ENCODE assay signal across 1 cellular context in the genomic region with DNA sequence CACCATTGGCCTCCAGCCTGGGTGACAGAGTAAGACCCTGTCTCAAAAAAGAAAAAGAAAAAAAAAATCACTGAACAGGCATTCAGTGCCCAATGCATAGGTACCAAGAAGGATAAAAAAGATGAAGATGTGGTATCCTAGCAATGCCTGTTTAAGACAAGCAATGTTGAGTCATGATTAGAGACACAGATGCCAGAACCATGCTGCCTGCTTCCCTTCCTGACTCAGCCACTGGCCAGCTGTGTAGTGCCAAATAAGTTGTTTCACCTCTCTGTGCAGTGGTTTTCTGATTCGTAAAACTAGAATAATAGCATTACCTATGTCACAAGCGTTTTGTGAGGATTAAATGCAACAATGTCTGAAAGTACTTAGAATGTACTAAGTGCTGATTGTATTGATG.
TF ChIP-seq lines count a peak whose summit lies in the region.

No MANE protein-coding gene starts in this region.

TF ChIP-seq in SK-N-SH treated with all-trans-retinoic acid at 6 μM for 48 hours, 23 proteins besides CTCF, POLR2A, EP300 and RAD21 (continued from another document):
- no peak for TF ChIP-seq BACH2 (CRISPR knock-in tag; IDR thresholded peaks at IDR 0.05; ENCODE audit: borderline replicate concordance)
- TF ChIP-seq, protein P1, sequence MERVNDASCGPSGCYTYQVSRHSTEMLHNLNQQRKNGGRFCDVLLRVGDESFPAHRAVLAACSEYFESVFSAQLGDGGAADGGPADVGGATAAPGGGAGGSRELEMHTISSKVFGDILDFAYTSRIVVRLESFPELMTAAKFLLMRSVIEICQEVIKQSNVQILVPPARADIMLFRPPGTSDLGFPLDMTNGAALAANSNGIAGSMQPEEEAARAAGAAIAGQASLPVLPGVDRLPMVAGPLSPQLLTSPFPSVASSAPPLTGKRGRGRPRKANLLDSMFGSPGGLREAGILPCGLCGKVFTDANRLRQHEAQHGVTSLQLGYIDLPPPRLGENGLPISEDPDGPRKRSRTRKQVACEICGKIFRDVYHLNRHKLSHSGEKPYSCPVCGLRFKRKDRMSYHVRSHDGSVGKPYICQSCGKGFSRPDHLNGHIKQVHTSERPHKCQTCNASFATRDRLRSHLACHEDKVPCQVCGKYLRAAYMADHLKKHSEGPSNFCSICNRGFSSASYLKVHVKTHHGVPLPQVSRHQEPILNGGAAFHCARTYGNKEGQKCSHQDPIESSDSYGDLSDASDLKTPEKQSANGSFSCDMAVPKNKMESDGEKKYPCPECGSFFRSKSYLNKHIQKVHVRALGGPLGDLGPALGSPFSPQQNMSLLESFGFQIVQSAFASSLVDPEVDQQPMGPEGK (CRISPR knock-in tag; IDR thresholded peaks at IDR 0.05; ENCODE audit: borderline replicate concordance): no peak
